Comparison of ENCODE assay signal across 14 cellular contexts in genomic region chr6:32393660-32394420, GRCh38. TPM values are rescaled to one million over a fixed set of nuclear protein-coding genes. Genes with fewer than 3 reads are reported as not detected.
A peak's percentile ranks its signal among the peaks of the same experiment; 100 is the strongest.
DNase-seq lines count a peak whose midpoint lies in the region; ATAC-seq and TF ChIP-seq lines count a peak whose summit lies in the region.
"Had no signal": no experiment of that assay in that cellular context is flagged by ENCODE, and none has a peak within 500 bp of the region (broad histone marks: within the 10 kb centered on the region; RNA-seq: fewer than 3 reads in every experiment).

No MANE protein-coding gene starts in this region.

- no peaks in the 10 kb centered on the region for H3K36me3 Mint-ChIP-seq in endothelial cell (ENCODE audit: low read depth, unreplicated experiment)
- H3K36me3 Mint-ChIP-seq in T-cell, result no peaks in the 10 kb centered on the region
- H3K36me3 Mint-ChIP-seq: activated naive CD4-positive, alpha-beta T cell treated with anti-CD3 and anti-CD28 coated beads, Interleukin-2, amount 10 ng/mL, durations not matched to agents 7 days and 5 days had no signal

- no peaks in the 10 kb centered on the region for H3F3A ChIP-seq in Loucy (ENCODE audit: low read depth)

- no peak for ATAC-seq in T-cell (replicated peaks in 1 of 4)
- ATAC-seq in omental fat pad (ENCODE audit: low FRiP score), result no peak
- no peak for ATAC-seq in SK-N-SH treated with all-trans-retinoic acid at 6 μM for 48 hours

- no peak overlapping the region for H2AFZ ChIP-seq in Loucy (ENCODE audit: low read length)

- H3K9me2 ChIP-seq in Loucy (replicated peaks; ENCODE audit: low read depth, low read length), result no peaks in the 10 kb centered on the region

- H3K4me1 ChIP-seq in Loucy (ENCODE audit: insufficient read depth, low read length, poor library complexity, severe bottlenecking), result peaks cover 14% of the 10 kb centered on the region

- H3K79me2 ChIP-seq in Loucy (ENCODE audit: insufficient read depth, low read length), result no peaks in the 10 kb centered on the region

- no peaks in the 10 kb centered on the region for H3K9me3 ChIP-seq in Loucy (ENCODE audit: insufficient read depth, low read depth, low read length)

- H3K9ac ChIP-seq in Loucy (ENCODE audit: low read depth, low read length, poor library complexity, severe bottlenecking), result no peak overlapping the region

- H3K27me3 Mint-ChIP-seq in endothelial cell (ENCODE audit: unreplicated experiment) (peaks cover 6% of the 10 kb centered on the region), T-cell (peaks cover 23 to 32% of the 10 kb centered on the region in 2 donors)

- DNase-seq in endothelial cell (ENCODE audit: low spot score) (peak; percentile 36), left kidney (ENCODE audit: low read depth, low spot score) (peak; percentile 80), stromal cell of bone marrow (ENCODE audit: low read depth) (peak; percentile 39), NCI-H446 treated with DMSO at 0.1 percent for 48 hours (lab: John Stamatoyannopoulos, UW) (no peak), T-cell (no peak), omental fat pad (ENCODE audit: low spot score) (no peak)
- DNase-seq: activated CD4-positive, alpha-beta T cell treated with anti-CD3 and anti-CD28 coated beads for 48 hours; activated naive CD4-positive, alpha-beta T cell treated with anti-CD3 and anti-CD28 coated beads, Interleukin-2, amount 10 ng/mL, durations not matched to agents 7 days and 5 days; NCI-H2081; stimulated activated CD4-positive, alpha-beta T cell treated with anti-CD3 and anti-CD28 coated beads, Interleukin-1b, Interleukin-23, amount 100 ng/mL, for 48 hours had no signal

- no peaks in the 10 kb centered on the region for H3K27me3 ChIP-seq in Loucy (ENCODE audit: insufficient read depth, low read length, poor library complexity, severe bottlenecking)

- H3K4me2 ChIP-seq in Loucy (ENCODE audit: low read depth, low read length, poor library complexity, severe bottlenecking), result no peak overlapping the region

- peak overlapping the region; percentile 100 for H3K27ac Mint-ChIP-seq in endothelial cell (ENCODE audit: unreplicated experiment)
- no peak overlapping the region for H3K27ac Mint-ChIP-seq in T-cell
- H3K27ac Mint-ChIP-seq: activated naive CD4-positive, alpha-beta T cell treated with anti-CD3 and anti-CD28 coated beads, Interleukin-2, amount 10 ng/mL, durations not matched to agents 7 days and 5 days had no signal

- no peak overlapping the region for H3K4me3 ChIP-seq in Loucy (ENCODE audit: low read length, poor library complexity, severe bottlenecking)

- H3K9me3 Mint-ChIP-seq in endothelial cell (ENCODE audit: unreplicated experiment) (no peaks in the 10 kb centered on the region), T-cell (no peaks in the 10 kb centered on the region)
- H3K9me3 Mint-ChIP-seq: activated naive CD4-positive, alpha-beta T cell treated with anti-CD3 and anti-CD28 coated beads, Interleukin-2, amount 10 ng/mL, durations not matched to agents 7 days and 5 days had no signal

- POLR2A ChIA-PET in T-cell (lab: Charles Lee), result no interaction called here

- peak overlapping the region; percentile 85 for H3K4me3 Mint-ChIP-seq in endothelial cell (ENCODE audit: unreplicated experiment)
- no peak overlapping the region for H3K4me3 Mint-ChIP-seq in T-cell
- H3K4me3 Mint-ChIP-seq: activated naive CD4-positive, alpha-beta T cell treated with anti-CD3 and anti-CD28 coated beads, Interleukin-2, amount 10 ng/mL, durations not matched to agents 7 days and 5 days had no signal

- H4K20me1 ChIP-seq in Loucy (ENCODE audit: insufficient read depth, low read length, poor library complexity, severe bottlenecking), result no peaks in the 10 kb centered on the region

- H3K4me1 Mint-ChIP-seq in endothelial cell (ENCODE audit: unreplicated experiment) (peaks cover 23% of the 10 kb centered on the region), T-cell (no peaks in the 10 kb centered on the region)
- H3K4me1 Mint-ChIP-seq: activated naive CD4-positive, alpha-beta T cell treated with anti-CD3 and anti-CD28 coated beads, Interleukin-2, amount 10 ng/mL, durations not matched to agents 7 days and 5 days had no signal

- CTCF ChIA-PET in T-cell (lab: Charles Lee), result no interaction called here

- 0 out of 2 replicates have a peak, but pooled peaks have one; percentile 23 for TF ChIP-seq CTCF in Loucy (conservative IDR thresholded peaks at IDR 0.05; ENCODE audit: low read length)
- TF ChIP-seq CTCF in endothelial cell (IDR thresholded peaks at IDR 0.05; ENCODE audit: unreplicated experiment), result no peak
- TF ChIP-seq CTCF in omental fat pad (IDR thresholded peaks at IDR 0.05), result no peak

- no peaks in the 10 kb centered on the region for H3K36me3 ChIP-seq in Loucy (ENCODE audit: insufficient read depth, low read length)

TF ChIP-seq in SK-N-SH treated with all-trans-retinoic acid at 6 μM for 48 hours, 23 proteins besides CTCF, POLR2A, EP300 and RAD21:
- no peak for TF ChIP-seq CSDC2 (CRISPR knock-in tag; IDR thresholded peaks at IDR 0.05)
- no peak for TF ChIP-seq ZFP30 (CRISPR knock-in tag; IDR thresholded peaks at IDR 0.05)
- no peak for TF ChIP-seq PPARA (CRISPR knock-in tag; IDR thresholded peaks at IDR 0.05; ENCODE audit: borderline replicate concordance)
- TF ChIP-seq, protein P1, sequence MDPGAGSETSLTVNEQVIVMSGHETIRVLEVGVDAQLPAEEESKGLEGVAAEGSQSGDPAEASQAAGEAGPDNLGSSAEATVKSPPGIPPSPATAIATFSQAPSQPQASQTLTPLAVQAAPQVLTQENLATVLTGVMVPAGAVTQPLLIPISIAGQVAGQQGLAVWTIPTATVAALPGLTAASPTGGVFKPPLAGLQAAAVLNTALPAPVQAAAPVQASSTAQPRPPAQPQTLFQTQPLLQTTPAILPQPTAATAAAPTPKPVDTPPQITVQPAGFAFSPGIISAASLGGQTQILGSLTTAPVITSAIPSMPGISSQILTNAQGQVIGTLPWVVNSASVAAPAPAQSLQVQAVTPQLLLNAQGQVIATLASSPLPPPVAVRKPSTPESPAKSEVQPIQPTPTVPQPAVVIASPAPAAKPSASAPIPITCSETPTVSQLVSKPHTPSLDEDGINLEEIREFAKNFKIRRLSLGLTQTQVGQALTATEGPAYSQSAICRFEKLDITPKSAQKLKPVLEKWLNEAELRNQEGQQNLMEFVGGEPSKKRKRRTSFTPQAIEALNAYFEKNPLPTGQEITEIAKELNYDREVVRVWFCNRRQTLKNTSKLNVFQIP (CRISPR knock-in tag; IDR thresholded peaks at IDR 0.05; ENCODE audit: borderline replicate concordance, low read depth), result no peak
- no peak for TF ChIP-seq RARB (CRISPR knock-in tag; IDR thresholded peaks at IDR 0.05)
- TF ChIP-seq ESRRG (CRISPR knock-in tag; IDR thresholded peaks at IDR 0.05), result no peak
- no peak for TF ChIP-seq SNAI2 (CRISPR knock-in tag; IDR thresholded peaks at IDR 0.05)
- TF ChIP-seq, protein P2, sequence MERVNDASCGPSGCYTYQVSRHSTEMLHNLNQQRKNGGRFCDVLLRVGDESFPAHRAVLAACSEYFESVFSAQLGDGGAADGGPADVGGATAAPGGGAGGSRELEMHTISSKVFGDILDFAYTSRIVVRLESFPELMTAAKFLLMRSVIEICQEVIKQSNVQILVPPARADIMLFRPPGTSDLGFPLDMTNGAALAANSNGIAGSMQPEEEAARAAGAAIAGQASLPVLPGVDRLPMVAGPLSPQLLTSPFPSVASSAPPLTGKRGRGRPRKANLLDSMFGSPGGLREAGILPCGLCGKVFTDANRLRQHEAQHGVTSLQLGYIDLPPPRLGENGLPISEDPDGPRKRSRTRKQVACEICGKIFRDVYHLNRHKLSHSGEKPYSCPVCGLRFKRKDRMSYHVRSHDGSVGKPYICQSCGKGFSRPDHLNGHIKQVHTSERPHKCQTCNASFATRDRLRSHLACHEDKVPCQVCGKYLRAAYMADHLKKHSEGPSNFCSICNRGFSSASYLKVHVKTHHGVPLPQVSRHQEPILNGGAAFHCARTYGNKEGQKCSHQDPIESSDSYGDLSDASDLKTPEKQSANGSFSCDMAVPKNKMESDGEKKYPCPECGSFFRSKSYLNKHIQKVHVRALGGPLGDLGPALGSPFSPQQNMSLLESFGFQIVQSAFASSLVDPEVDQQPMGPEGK (CRISPR knock-in tag; IDR thresholded peaks at IDR 0.05; ENCODE audit: borderline replicate concordance), result no peak
TF ChIP-seq in SK-N-SH treated with all-trans-retinoic acid at 6 μM for 48 hours: peak in this region for 0.

RNA-seq across cellular contexts. Expression of gene BTNL2, which starts 13.1 kb away (rescaled TPM):
- not detected for total RNA-seq in endothelial cell (ENCODE audit: unreplicated experiment)
- not detected for total RNA-seq in T-cell
- not detected for total RNA-seq in omental fat pad
- total RNA-seq: lower leg skin, temporal lobe had no signal

RNA-seq across cellular contexts. Expression of gene TSBP1, which starts 22.1 kb away (rescaled TPM):
- not detected for total RNA-seq in endothelial cell (ENCODE audit: unreplicated experiment)
- not detected for total RNA-seq in T-cell
- not detected for total RNA-seq in omental fat pad
- total RNA-seq: lower leg skin, temporal lobe had no signal

RNA-seq across cellular contexts. Expression of gene HLA-DRA, which starts 45.8 kb away (rescaled TPM):
- 0.28 TPM for total RNA-seq in endothelial cell (ENCODE audit: unreplicated experiment)
- total RNA-seq in T-cell, result 100 to 1,000 TPM in 1 of 5 donors, 10 to 100 TPM in 4; 41.1 to 131 (median 47.9) TPM
- total RNA-seq in omental fat pad, result 100 to 1,000 TPM; 102 to 437 (median 303) TPM

Comparison
In these comparisons a context has a peak if more than half of its experiments do, and no peak if none do; other contexts are left out.
1. DNase-seq: peak in endothelial cell (single experiment), left kidney (single experiment) and stromal cell of bone marrow (single experiment); none in NCI-H446 treated with DMSO at 0.1 percent for 48 hours (single experiment), T-cell (0 of 34) and omental fat pad (single experiment).
2. RNA of gene HLA-DRA, which starts 45.8 kb away (total RNA-seq): 102 to 437 TPM in omental fat pad and 41.1 to 131 TPM in T-cell; 0.28 TPM in endothelial cell (single experiment); every median in the first group is over 10 times any median in the second.